11 cellular contexts compared by ENCODE assay signal in genomic region chr19:45047188-45047797, GRCh38. TPM values are rescaled to one million over a fixed set of nuclear protein-coding genes. Genes with fewer than 3 reads are reported as not detected.
A peak's percentile ranks its signal among the peaks of the same experiment; 100 is the strongest.
DNase-seq lines count a peak whose midpoint lies in the region; ATAC-seq, FAIRE-seq and TF ChIP-seq lines count a peak whose summit lies in the region.
"Had no signal": no experiment of that assay in that cellular context is flagged by ENCODE, and none has a peak within 500 bp of the region (broad histone marks: within the 10 kb centered on the region; RNA-seq: fewer than 3 reads in every experiment).

No MANE protein-coding gene starts in this region.

- peak; percentile 37 for ATAC-seq in activated CD8-positive, alpha-beta T cell treated with anti-CD3 and anti-CD28 coated beads for 36 hours
- ATAC-seq in stimulated activated effector memory CD8-positive, alpha-beta T cell treated with anti-CD3 and anti-CD28 coated beads, Interleukin-12 subunit alpha, Interleukin-12 subunit beta, amount 100 ng/mL, for 72 hours, result no peak
- ATAC-seq in GM18861 (IDR thresholded peaks at IDR 0.05; ENCODE audit: unreplicated experiment), result no peak
- ATAC-seq: A549 had no signal

- intact Hi-C loops in activated CD8-positive, alpha-beta T cell treated with anti-CD3 and anti-CD28 coated beads for 36 hours (cut with micrococcal nuclease), result no loop called here
- intact Hi-C loops in cardiac septum (cut with DNase I), result no loop called here

- TF ChIP-seq POLR2A in H54 (IDR thresholded peaks at IDR 0.05; ENCODE audit: low read depth, low read length), result no peak

- FAIRE-seq in H54 (lab: Jason Lieb, UNC), result no peak
- FAIRE-seq: A549 had no signal

- H3K36me3 Mint-ChIP-seq in activated CD4-positive, alpha-beta T cell treated with anti-CD3 and anti-CD28 coated beads, Interleukin-2, amount 10 ng/mL, durations not matched to agents 7 days and 5 days (ENCODE audit: low read depth), result peaks cover 31% of the 10 kb centered on the region
- H3K36me3 Mint-ChIP-seq in IgD-negative memory B cell, result peaks cover 3% of the 10 kb centered on the region
- peaks cover 22% of the 10 kb centered on the region for H3K36me3 Mint-ChIP-seq in activated CD8-positive, alpha-beta T cell treated with anti-CD3 and anti-CD28 coated beads for 36 hours (ENCODE audit: low read depth)
- H3K36me3 Mint-ChIP-seq in stimulated activated effector memory CD8-positive, alpha-beta T cell treated with anti-CD3 and anti-CD28 coated beads, Interleukin-12 subunit alpha, Interleukin-12 subunit beta, amount 100 ng/mL, for 72 hours, result peaks cover 87% of the 10 kb centered on the region

- H3K9me3 Mint-ChIP-seq in activated CD4-positive, alpha-beta T cell treated with anti-CD3 and anti-CD28 coated beads, Interleukin-2, amount 10 ng/mL, durations not matched to agents 7 days and 5 days, result no peaks in the 10 kb centered on the region
- no peaks in the 10 kb centered on the region for H3K9me3 Mint-ChIP-seq in IgD-negative memory B cell
- H3K9me3 Mint-ChIP-seq in activated CD8-positive, alpha-beta T cell treated with anti-CD3 and anti-CD28 coated beads for 36 hours, result no peaks in the 10 kb centered on the region
- no peaks in the 10 kb centered on the region for H3K9me3 Mint-ChIP-seq in stimulated activated effector memory CD8-positive, alpha-beta T cell treated with anti-CD3 and anti-CD28 coated beads, Interleukin-12 subunit alpha, Interleukin-12 subunit beta, amount 100 ng/mL, for 72 hours

- H3K4me3 Mint-ChIP-seq in activated CD4-positive, alpha-beta T cell treated with anti-CD3 and anti-CD28 coated beads, Interleukin-2, amount 10 ng/mL, durations not matched to agents 7 days and 5 days, result peak overlapping the region; percentile 73
- peak overlapping the region; percentile 83 to 97 (median 94) for H3K4me3 Mint-ChIP-seq in IgD-negative memory B cell
- peak overlapping the region; percentile 15 for H3K4me3 Mint-ChIP-seq in activated CD8-positive, alpha-beta T cell treated with anti-CD3 and anti-CD28 coated beads for 36 hours
- no peak overlapping the region for H3K4me3 Mint-ChIP-seq in stimulated activated effector memory CD8-positive, alpha-beta T cell treated with anti-CD3 and anti-CD28 coated beads, Interleukin-12 subunit alpha, Interleukin-12 subunit beta, amount 100 ng/mL, for 72 hours

- CTCF ChIA-PET in activated CD4-positive, alpha-beta T cell treated with anti-CD3 and anti-CD28 coated beads, Interleukin-2, amount 10 ng/mL, durations not matched to agents 7 days and 5 days (lab: Charles Lee), result interaction anchor here (0.7 kb wide), 1 partner anchor 9 kb away, joined by 3 read pairs; the partner anchor contains the start of gene CLASRP
- CTCF ChIA-PET in activated CD8-positive, alpha-beta T cell treated with anti-CD3 and anti-CD28 coated beads for 36 hours (lab: Charles Lee), result interaction anchor here (1.6 kb wide), 1 partner anchor 12 kb away, joined by 7 read pairs; no protein-coding TSS in a partner anchor

- DNase-seq in activated CD4-positive, alpha-beta T cell treated with anti-CD3 and anti-CD28 coated beads, Interleukin-2, amount 10 ng/mL, durations not matched to agents 7 days and 5 days, result no peak
- DNase-seq in activated CD4-positive, alpha-beta T cell treated with anti-CD3 and anti-CD28 coated beads, Interleukin-2, amount 50 U/mL, for 4 hours, result no peak
- no peak for DNase-seq in activated CD8-positive, alpha-beta T cell treated with anti-CD3 and anti-CD28 coated beads for 36 hours
- no peak for DNase-seq in stimulated activated effector memory CD8-positive, alpha-beta T cell treated with anti-CD3 and anti-CD28 coated beads, Interleukin-12 subunit alpha, Interleukin-12 subunit beta, amount 100 ng/mL, for 72 hours (ENCODE audit: low spot score in 2 of 2)
- no peak for DNase-seq in cardiac septum (ENCODE audit: low spot score)
- DNase-seq in H54 (ENCODE audit: insufficient read length, low spot score), result no peak
- DNase-seq: dermis blood vessel endothelial cell, NCI-H2227 treated with DMSO at 0.1 percent for 48 hours had no signal

- H3K4me1 Mint-ChIP-seq in activated CD4-positive, alpha-beta T cell treated with anti-CD3 and anti-CD28 coated beads, Interleukin-2, amount 10 ng/mL, durations not matched to agents 7 days and 5 days, result peaks cover 41% of the 10 kb centered on the region
- H3K4me1 Mint-ChIP-seq in IgD-negative memory B cell, result peaks cover 28 to 52% (median 39%) of the 10 kb centered on the region in 3 donors
- H3K4me1 Mint-ChIP-seq in activated CD8-positive, alpha-beta T cell treated with anti-CD3 and anti-CD28 coated beads for 36 hours (ENCODE audit: low read depth), result peaks cover 37% of the 10 kb centered on the region
- H3K4me1 Mint-ChIP-seq in stimulated activated effector memory CD8-positive, alpha-beta T cell treated with anti-CD3 and anti-CD28 coated beads, Interleukin-12 subunit alpha, Interleukin-12 subunit beta, amount 100 ng/mL, for 72 hours, result peaks cover 40% of the 10 kb centered on the region

- peak overlapping the region; percentile 93 for H3K27ac Mint-ChIP-seq in activated CD4-positive, alpha-beta T cell treated with anti-CD3 and anti-CD28 coated beads, Interleukin-2, amount 10 ng/mL, durations not matched to agents 7 days and 5 days
- H3K27ac Mint-ChIP-seq in IgD-negative memory B cell, result peak overlapping the region; percentile 97 to 98 (median 98)
- peak overlapping the region; percentile 55 for H3K27ac Mint-ChIP-seq in activated CD8-positive, alpha-beta T cell treated with anti-CD3 and anti-CD28 coated beads for 36 hours
- peak overlapping the region; percentile 69 for H3K27ac Mint-ChIP-seq in stimulated activated effector memory CD8-positive, alpha-beta T cell treated with anti-CD3 and anti-CD28 coated beads, Interleukin-12 subunit alpha, Interleukin-12 subunit beta, amount 100 ng/mL, for 72 hours

- no peak for TF ChIP-seq CTCF in activated CD8-positive, alpha-beta T cell treated with anti-CD3 and anti-CD28 coated beads for 36 hours (IDR thresholded peaks at IDR 0.05)

- POLR2A ChIA-PET in activated CD4-positive, alpha-beta T cell treated with anti-CD3 and anti-CD28 coated beads, Interleukin-2, amount 10 ng/mL, durations not matched to agents 7 days and 5 days (lab: Charles Lee), result no interaction called here
- POLR2A ChIA-PET in activated CD8-positive, alpha-beta T cell treated with anti-CD3 and anti-CD28 coated beads for 36 hours (lab: Charles Lee), result interaction anchor here (0.7 kb wide), 1 partner anchor 9 kb away, joined by 4 read pairs; no protein-coding TSS in a partner anchor

- H3K27me3 Mint-ChIP-seq in activated CD4-positive, alpha-beta T cell treated with anti-CD3 and anti-CD28 coated beads, Interleukin-2, amount 10 ng/mL, durations not matched to agents 7 days and 5 days, result no peaks in the 10 kb centered on the region
- H3K27me3 Mint-ChIP-seq in IgD-negative memory B cell, result no peaks in the 10 kb centered on the region
- H3K27me3 Mint-ChIP-seq in activated CD8-positive, alpha-beta T cell treated with anti-CD3 and anti-CD28 coated beads for 36 hours, result no peaks in the 10 kb centered on the region

RNA-seq across cellular contexts. Expression of gene CLASRP, which starts 8.4 kb away (rescaled TPM):
- 100 to 1,000 TPM; 101 to 109 TPM for total RNA-seq in activated CD4-positive, alpha-beta T cell treated with anti-CD3 and anti-CD28 coated beads, Interleukin-2, amount 10 ng/mL, durations not matched to agents 7 days and 5 days
- polyA plus RNA-seq in IgD-negative memory B cell, result 27.0 TPM
- total RNA-seq in activated CD8-positive, alpha-beta T cell treated with anti-CD3 and anti-CD28 coated beads for 36 hours, result 10 to 100 TPM; 72.7 to 80.5 TPM
- total RNA-seq in cardiac septum, result 45.6 TPM

RNA-seq across cellular contexts. Expression of gene ZNF296, which starts 29.0 kb away (rescaled TPM):
- 1 to 10 TPM; 4.0 to 4.1 TPM for total RNA-seq in activated CD4-positive, alpha-beta T cell treated with anti-CD3 and anti-CD28 coated beads, Interleukin-2, amount 10 ng/mL, durations not matched to agents 7 days and 5 days
- 74.4 TPM for polyA plus RNA-seq in IgD-negative memory B cell
- 1 to 10 TPM; 5.0 to 6.3 TPM for total RNA-seq in activated CD8-positive, alpha-beta T cell treated with anti-CD3 and anti-CD28 coated beads for 36 hours
- 0.13 TPM for total RNA-seq in cardiac septum

RNA-seq across cellular contexts. Expression of gene GEMIN7, which starts 31.8 kb away (rescaled TPM):
- total RNA-seq in activated CD4-positive, alpha-beta T cell treated with anti-CD3 and anti-CD28 coated beads, Interleukin-2, amount 10 ng/mL, durations not matched to agents 7 days and 5 days, result 10 to 100 TPM; 27.1 to 30.0 TPM
- 115 TPM for polyA plus RNA-seq in IgD-negative memory B cell
- 10 to 100 TPM; 44.1 to 46.8 TPM for total RNA-seq in activated CD8-positive, alpha-beta T cell treated with anti-CD3 and anti-CD28 coated beads for 36 hours
- total RNA-seq in cardiac septum, result 10.7 TPM

RNA-seq across cellular contexts. Expression of gene PPP1R37, which starts 45.7 kb away (rescaled TPM):
- total RNA-seq in activated CD4-positive, alpha-beta T cell treated with anti-CD3 and anti-CD28 coated beads, Interleukin-2, amount 10 ng/mL, durations not matched to agents 7 days and 5 days, result 10 to 100 TPM; 21.1 to 21.7 TPM
- polyA plus RNA-seq in IgD-negative memory B cell, result 2.3 TPM
- 10 to 100 TPM; 20.9 to 21.2 TPM for total RNA-seq in activated CD8-positive, alpha-beta T cell treated with anti-CD3 and anti-CD28 coated beads for 36 hours
- total RNA-seq in cardiac septum, result 18.6 TPM

RNA-seq across cellular contexts. Expression of gene RELB, which starts 46.0 kb away (rescaled TPM):
- total RNA-seq in activated CD4-positive, alpha-beta T cell treated with anti-CD3 and anti-CD28 coated beads, Interleukin-2, amount 10 ng/mL, durations not matched to agents 7 days and 5 days, result 10 to 100 TPM; 16.8 to 20.0 TPM
- 89.8 TPM for polyA plus RNA-seq in IgD-negative memory B cell
- 10 to 100 TPM; 37.6 to 37.9 TPM for total RNA-seq in activated CD8-positive, alpha-beta T cell treated with anti-CD3 and anti-CD28 coated beads for 36 hours
- total RNA-seq in cardiac septum, result 9.0 TPM
